Comparison of ENCODE assay signal across 22 cellular contexts in the genomic region with DNA sequence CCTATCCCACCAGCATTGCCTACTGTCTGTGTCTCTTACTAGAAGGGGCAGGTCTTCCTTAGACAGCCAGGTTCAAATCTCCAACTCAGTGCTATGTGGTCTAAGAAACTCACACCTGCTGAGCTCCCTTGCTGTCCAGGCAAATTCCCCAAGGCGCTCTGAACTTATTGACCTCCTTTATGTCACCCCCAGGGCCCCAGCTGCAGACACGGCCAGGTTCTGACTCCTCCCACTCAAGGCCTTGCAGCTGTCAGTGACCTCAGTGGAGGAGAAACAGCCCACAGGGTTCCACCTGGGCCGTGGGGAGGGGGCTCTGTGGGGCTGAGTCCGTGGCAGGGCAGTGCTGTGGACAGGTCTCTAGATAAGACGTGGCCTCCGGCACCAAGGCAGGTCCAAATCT. TPM values are rescaled to one million over a fixed set of nuclear protein-coding genes. Genes with fewer than 3 reads are reported as not detected.
"Had no signal": no experiment of that assay in that cellular context is flagged by ENCODE, and none has a peak within 500 bp of the region (broad histone marks: within the 10 kb centered on the region; RNA-seq: fewer than 3 reads in every experiment).

No MANE protein-coding gene starts in this region.

- H3K27ac ChIP-seq: RWPE1, SJCRH30 had no signal

- H3K27me3 ChIP-seq: SJCRH30 had no signal

- ATAC-seq: SK-N-SH treated with all-trans-retinoic acid at 6 μM for 48 hours had no signal

- H3K4me1 ChIP-seq: SJCRH30 had no signal

- H3K4me3 ChIP-seq: SJCRH30 had no signal

- H3K36me3 ChIP-seq: SJCRH30 had no signal

- H3K9me3 ChIP-seq: SJCRH30 had no signal

- DNase-seq: KBM-7, MV-4-11, NCI-H1092, NCI-H1105 treated with DMSO at 0.1 percent for 48 hours, NCI-H1417 treated with DMSO at 0.1 percent for 48 hours, NCI-H146, NCI-H1694 treated with DMSO at 0.1 percent for 48 hours, NCI-H1930, NCI-H2081, NCI-H2107, NCI-H2227 treated with DMSO at 0.1 percent for 48 hours, NCI-H524, NCI-H526 treated with DMSO at 0.1 percent for 48 hours, NCI-H748 treated with DMSO at 0.1 percent for 48 hours, SHP77 treated with DMSO at 0.1 percent for 48 hours, SJCRH30 had no signal

RNA-seq across cellular contexts. Expression of a gene that starts 42.1 kb away (rescaled TPM):
- total RNA-seq: HT-29, LHCN-M2, MCF 10A, NCI-H460, SJCRH30 had no signal
